1 cellular context compared by ENCODE assay signal in the genomic region with DNA sequence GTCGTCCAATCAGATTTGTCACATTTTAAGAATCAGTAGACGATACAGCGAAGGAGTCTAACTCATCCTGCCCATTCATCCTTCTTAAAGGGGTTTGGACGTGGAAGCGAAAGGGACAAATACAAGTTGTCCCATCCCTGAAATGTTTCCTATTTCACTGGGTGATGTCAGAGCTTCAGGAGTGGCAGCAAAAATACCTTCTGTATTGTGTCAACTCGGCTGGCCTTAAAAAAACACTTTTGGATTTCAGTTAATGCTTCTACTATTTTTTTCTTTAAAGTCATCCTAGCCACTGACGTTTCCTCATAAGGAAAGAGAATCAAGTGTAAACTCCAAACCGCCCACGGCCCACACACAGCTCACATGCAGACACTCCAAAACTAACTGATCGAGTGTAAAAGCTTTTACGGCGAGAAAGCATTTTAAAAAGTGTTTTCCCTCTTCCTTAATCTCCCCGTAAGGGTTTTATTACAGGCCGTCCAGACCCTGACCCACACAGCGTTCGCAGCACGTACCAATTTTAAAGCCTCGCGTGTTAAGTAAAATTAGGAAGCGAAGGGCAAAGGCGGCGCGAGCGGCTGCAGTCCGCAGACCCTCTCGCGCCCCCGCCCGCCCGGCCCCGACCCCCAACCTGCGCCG.
A peak's percentile ranks its signal among the peaks of the same experiment; 100 is the strongest.
TF ChIP-seq lines count a peak whose summit lies in the region.

No MANE protein-coding gene starts in this region.

TF ChIP-seq in HepG2, 621 proteins besides CTCF, POLR2A, EP300 and RAD21 (continued from another document and continues in another):
- TF ChIP-seq, protein P1, sequence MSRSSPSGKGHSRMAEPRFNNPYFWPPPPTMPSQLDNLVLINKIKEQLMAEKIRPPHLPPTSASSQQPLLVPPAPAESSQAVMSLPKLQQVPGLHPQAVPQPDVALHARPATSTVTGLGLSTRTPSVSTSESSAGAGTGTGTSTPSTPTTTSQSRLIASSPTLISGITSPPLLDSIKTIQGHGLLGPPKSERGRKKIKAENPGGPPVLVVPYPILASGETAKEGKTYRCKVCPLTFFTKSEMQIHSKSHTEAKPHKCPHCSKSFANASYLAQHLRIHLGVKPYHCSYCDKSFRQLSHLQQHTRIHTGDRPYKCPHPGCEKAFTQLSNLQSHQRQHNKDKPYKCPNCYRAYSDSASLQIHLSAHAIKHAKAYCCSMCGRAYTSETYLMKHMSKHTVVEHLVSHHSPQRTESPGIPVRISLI (CRISPR knock-in tag; IDR thresholded peaks at IDR 0.05; ENCODE audit: borderline replicate concordance), result peak; percentile 34; the same call in 1 of the 2 replicates
- no peak for TF ChIP-seq ZNF761 (CRISPR knock-in tag; conservative IDR thresholded peaks at IDR 0.05)
- TF ChIP-seq ZNF619 (CRISPR knock-in tag; IDR thresholded peaks at IDR 0.05), result no peak
- TF ChIP-seq CC2D1A (CRISPR knock-in tag; IDR thresholded peaks at IDR 0.05), result no peak
- TF ChIP-seq ZNF430 (CRISPR knock-in tag; IDR thresholded peaks at IDR 0.05), result no peak
- no peak for TF ChIP-seq RELA (CRISPR knock-in tag; IDR thresholded peaks at IDR 0.05)
- peak; percentile 59 for TF ChIP-seq ZNF44 (CRISPR knock-in tag; IDR thresholded peaks at IDR 0.05)
- TF ChIP-seq, protein P2, sequence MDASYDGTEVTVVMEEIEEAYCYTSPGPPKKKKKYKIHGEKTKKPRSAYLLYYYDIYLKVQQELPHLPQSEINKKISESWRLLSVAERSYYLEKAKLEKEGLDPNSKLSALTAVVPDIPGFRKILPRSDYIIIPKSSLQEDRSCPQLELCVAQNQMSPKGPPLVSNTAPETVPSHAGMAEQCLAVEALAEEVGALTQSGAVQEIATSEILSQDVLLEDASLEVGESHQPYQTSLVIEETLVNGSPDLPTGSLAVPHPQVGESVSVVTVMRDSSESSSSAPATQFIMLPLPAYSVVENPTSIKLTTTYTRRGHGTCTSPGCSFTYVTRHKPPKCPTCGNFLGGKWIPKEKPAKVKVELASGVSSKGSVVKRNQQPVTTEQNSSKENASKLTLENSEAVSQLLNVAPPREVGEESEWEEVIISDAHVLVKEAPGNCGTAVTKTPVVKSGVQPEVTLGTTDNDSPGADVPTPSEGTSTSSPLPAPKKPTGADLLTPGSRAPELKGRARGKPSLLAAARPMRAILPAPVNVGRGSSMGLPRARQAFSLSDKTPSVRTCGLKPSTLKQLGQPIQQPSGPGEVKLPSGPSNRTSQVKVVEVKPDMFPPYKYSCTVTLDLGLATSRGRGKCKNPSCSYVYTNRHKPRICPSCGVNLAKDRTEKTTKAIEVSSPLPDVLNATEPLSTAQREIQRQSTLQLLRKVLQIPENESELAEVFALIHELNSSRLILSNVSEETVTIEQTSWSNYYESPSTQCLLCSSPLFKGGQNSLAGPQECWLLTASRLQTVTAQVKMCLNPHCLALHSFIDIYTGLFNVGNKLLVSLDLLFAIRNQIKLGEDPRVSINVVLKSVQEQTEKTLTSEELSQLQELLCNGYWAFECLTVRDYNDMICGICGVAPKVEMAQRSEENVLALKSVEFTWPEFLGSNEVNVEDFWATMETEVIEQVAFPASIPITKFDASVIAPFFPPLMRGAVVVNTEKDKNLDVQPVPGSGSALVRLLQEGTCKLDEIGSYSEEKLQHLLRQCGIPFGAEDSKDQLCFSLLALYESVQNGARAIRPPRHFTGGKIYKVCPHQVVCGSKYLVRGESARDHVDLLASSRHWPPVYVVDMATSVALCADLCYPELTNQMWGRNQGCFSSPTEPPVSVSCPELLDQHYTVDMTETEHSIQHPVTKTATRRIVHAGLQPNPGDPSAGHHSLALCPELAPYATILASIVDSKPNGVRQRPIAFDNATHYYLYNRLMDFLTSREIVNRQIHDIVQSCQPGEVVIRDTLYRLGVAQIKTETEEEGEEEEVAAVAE (CRISPR knock-in tag; IDR thresholded peaks at IDR 0.05; ENCODE audit: borderline replicate concordance), result peak; percentile 13; the same call in 1 of the 2 replicates
- TF ChIP-seq ZFP36L1 (CRISPR knock-in tag; IDR thresholded peaks at IDR 0.05), result peak; percentile 61; the same call in 1 of the 2 replicates
- TF ChIP-seq TOPORS (CRISPR knock-in tag; IDR thresholded peaks at IDR 0.05), result no peak
- TF ChIP-seq KLF16 (CRISPR knock-in tag; IDR thresholded peaks at IDR 0.05), result no peak
- TF ChIP-seq NBN (conservative IDR thresholded peaks at IDR 0.05), result no peak
- no peak for TF ChIP-seq AKAP8 (CRISPR knock-in tag; IDR thresholded peaks at IDR 0.05)
- TF ChIP-seq ARHGAP35 (CRISPR knock-in tag; IDR thresholded peaks at IDR 0.05; ENCODE audit: borderline replicate concordance), result no peak
- TF ChIP-seq, protein P3, sequence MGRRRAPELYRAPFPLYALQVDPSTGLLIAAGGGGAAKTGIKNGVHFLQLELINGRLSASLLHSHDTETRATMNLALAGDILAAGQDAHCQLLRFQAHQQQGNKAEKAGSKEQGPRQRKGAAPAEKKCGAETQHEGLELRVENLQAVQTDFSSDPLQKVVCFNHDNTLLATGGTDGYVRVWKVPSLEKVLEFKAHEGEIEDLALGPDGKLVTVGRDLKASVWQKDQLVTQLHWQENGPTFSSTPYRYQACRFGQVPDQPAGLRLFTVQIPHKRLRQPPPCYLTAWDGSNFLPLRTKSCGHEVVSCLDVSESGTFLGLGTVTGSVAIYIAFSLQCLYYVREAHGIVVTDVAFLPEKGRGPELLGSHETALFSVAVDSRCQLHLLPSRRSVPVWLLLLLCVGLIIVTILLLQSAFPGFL (CRISPR knock-in tag; IDR thresholded peaks at IDR 0.05), result no peak
- TF ChIP-seq, protein P4, sequence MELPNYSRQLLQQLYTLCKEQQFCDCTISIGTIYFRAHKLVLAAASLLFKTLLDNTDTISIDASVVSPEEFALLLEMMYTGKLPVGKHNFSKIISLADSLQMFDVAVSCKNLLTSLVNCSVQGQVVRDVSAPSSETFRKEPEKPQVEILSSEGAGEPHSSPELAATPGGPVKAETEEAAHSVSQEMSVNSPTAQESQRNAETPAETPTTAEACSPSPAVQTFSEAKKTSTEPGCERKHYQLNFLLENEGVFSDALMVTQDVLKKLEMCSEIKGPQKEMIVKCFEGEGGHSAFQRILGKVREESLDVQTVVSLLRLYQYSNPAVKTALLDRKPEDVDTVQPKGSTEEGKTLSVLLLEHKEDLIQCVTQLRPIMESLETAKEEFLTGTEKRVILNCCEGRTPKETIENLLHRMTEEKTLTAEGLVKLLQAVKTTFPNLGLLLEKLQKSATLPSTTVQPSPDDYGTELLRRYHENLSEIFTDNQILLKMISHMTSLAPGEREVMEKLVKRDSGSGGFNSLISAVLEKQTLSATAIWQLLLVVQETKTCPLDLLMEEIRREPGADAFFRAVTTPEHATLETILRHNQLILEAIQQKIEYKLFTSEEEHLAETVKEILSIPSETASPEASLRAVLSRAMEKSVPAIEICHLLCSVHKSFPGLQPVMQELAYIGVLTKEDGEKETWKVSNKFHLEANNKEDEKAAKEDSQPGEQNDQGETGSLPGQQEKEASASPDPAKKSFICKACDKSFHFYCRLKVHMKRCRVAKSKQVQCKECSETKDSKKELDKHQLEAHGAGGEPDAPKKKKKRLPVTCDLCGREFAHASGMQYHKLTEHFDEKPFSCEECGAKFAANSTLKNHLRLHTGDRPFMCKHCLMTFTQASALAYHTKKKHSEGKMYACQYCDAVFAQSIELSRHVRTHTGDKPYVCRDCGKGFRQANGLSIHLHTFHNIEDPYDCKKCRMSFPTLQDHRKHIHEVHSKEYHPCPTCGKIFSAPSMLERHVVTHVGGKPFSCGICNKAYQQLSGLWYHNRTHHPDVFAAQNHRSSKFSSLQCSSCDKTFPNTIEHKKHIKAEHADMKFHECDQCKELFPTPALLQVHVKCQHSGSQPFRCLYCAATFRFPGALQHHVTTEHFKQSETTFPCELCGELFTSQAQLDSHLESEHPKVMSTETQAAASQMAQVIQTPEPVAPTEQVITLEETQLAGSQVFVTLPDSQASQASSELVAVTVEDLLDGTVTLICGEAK (IDR thresholded peaks at IDR 0.05), result no peak
- TF ChIP-seq, protein P4 (CRISPR knock-in tag; IDR thresholded peaks at IDR 0.05), result no peak
- TF ChIP-seq ZNF510 (CRISPR knock-in tag; IDR thresholded peaks at IDR 0.05; ENCODE audit: low read depth), result no peak
- no peak for TF ChIP-seq ZNF329 (CRISPR knock-in tag; IDR thresholded peaks at IDR 0.05; ENCODE audit: low read depth)
- TF ChIP-seq ZNF138 (CRISPR knock-in tag; IDR thresholded peaks at IDR 0.05; ENCODE audit: low read depth), result no peak; the same call in 1 of the 2 replicates
- TF ChIP-seq POGZ (CRISPR knock-in tag; IDR thresholded peaks at IDR 0.05), result no peak
- TF ChIP-seq ZNF788 (CRISPR knock-in tag; IDR thresholded peaks at IDR 0.05; ENCODE audit: borderline replicate concordance), result no peak
- no peak for TF ChIP-seq RFX1 (IDR thresholded peaks at IDR 0.05)
- TF ChIP-seq ZNF530 (CRISPR knock-in tag; IDR thresholded peaks at IDR 0.05; ENCODE audit: low read depth), result no peak
- TF ChIP-seq, protein P5, sequence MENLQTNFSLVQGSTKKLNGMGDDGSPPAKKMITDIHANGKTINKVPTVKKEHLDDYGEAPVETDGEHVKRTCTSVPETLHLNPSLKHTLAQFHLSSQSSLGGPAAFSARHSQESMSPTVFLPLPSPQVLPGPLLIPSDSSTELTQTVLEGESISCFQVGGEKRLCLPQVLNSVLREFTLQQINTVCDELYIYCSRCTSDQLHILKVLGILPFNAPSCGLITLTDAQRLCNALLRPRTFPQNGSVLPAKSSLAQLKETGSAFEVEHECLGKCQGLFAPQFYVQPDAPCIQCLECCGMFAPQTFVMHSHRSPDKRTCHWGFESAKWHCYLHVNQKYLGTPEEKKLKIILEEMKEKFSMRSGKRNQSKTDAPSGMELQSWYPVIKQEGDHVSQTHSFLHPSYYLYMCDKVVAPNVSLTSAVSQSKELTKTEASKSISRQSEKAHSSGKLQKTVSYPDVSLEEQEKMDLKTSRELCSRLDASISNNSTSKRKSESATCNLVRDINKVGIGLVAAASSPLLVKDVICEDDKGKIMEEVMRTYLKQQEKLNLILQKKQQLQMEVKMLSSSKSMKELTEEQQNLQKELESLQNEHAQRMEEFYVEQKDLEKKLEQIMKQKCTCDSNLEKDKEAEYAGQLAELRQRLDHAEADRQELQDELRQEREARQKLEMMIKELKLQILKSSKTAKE (CRISPR knock-in tag; IDR thresholded peaks at IDR 0.05; ENCODE audit: borderline replicate concordance), result no peak
- TF ChIP-seq, protein P6, sequence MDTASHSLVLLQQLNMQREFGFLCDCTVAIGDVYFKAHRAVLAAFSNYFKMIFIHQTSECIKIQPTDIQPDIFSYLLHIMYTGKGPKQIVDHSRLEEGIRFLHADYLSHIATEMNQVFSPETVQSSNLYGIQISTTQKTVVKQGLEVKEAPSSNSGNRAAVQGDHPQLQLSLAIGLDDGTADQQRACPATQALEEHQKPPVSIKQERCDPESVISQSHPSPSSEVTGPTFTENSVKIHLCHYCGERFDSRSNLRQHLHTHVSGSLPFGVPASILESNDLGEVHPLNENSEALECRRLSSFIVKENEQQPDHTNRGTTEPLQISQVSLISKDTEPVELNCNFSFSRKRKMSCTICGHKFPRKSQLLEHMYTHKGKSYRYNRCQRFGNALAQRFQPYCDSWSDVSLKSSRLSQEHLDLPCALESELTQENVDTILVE (CRISPR knock-in tag; IDR thresholded peaks at IDR 0.05), result no peak
- TF ChIP-seq, protein P7, sequence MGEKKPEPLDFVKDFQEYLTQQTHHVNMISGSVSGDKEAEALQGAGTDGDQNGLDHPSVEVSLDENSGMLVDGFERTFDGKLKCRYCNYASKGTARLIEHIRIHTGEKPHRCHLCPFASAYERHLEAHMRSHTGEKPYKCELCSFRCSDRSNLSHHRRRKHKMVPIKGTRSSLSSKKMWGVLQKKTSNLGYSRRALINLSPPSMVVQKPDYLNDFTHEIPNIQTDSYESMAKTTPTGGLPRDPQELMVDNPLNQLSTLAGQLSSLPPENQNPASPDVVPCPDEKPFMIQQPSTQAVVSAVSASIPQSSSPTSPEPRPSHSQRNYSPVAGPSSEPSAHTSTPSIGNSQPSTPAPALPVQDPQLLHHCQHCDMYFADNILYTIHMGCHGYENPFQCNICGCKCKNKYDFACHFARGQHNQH (CRISPR knock-in tag; IDR thresholded peaks at IDR 0.05), result no peak
- no peak for TF ChIP-seq BHLHE40 (IDR thresholded peaks at IDR 0.05; ENCODE audit: low read length)
- TF ChIP-seq, protein P8, sequence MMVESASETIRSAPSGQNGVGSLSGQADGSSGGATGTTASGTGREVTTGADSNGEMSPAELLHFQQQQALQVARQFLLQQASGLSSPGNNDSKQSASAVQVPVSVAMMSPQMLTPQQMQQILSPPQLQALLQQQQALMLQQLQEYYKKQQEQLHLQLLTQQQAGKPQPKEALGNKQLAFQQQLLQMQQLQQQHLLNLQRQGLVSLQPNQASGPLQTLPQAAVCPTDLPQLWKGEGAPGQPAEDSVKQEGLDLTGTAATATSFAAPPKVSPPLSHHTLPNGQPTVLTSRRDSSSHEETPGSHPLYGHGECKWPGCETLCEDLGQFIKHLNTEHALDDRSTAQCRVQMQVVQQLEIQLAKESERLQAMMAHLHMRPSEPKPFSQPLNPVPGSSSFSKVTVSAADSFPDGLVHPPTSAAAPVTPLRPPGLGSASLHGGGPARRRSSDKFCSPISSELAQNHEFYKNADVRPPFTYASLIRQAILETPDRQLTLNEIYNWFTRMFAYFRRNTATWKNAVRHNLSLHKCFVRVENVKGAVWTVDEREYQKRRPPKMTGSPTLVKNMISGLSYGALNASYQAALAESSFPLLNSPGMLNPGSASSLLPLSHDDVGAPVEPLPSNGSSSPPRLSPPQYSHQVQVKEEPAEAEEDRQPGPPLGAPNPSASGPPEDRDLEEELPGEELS (CRISPR knock-in tag; IDR thresholded peaks at IDR 0.05), result no peak
- TF ChIP-seq ZNF703 (CRISPR knock-in tag; IDR thresholded peaks at IDR 0.05; ENCODE audit: borderline replicate concordance), result no peak
- 0 out of 2 replicates have a peak, but pooled peaks have one; percentile 12 for TF ChIP-seq SMARCC2 (IDR thresholded peaks at IDR 0.05)
- no peak for TF ChIP-seq NKX3-1 (CRISPR knock-in tag; IDR thresholded peaks at IDR 0.05)
- TF ChIP-seq JARID2 (CRISPR knock-in tag; IDR thresholded peaks at IDR 0.05; ENCODE audit: insufficient replicate concordance), result peak; percentile 21
